27 cellular contexts compared by ENCODE assay signal in genomic region chr16:83348991-83349390, GRCh38.
"Had no signal": no experiment of that assay in that cellular context is flagged by ENCODE, and none has a peak within 500 bp of the region (broad histone marks: within the 10 kb centered on the region; RNA-seq: fewer than 3 reads in every experiment).

No MANE protein-coding gene starts in this region.

- H3K27ac ChIP-seq: breast epithelium, KMS-11, RWPE1, SJCRH30 had no signal

- H3K27me3 ChIP-seq: MG63, SJCRH30 had no signal

- H3K9me3 ChIP-seq: breast epithelium, MG63, SJCRH30 had no signal

- H3K4me2 ChIP-seq: KMS-11 had no signal

- DNase-seq: activated CD4-positive, alpha-beta T cell treated with anti-CD3 and anti-CD28 coated beads for 4 hours; activated CD8-positive, alpha-beta memory T cell treated with anti-CD3 and anti-CD28 coated beads, Interleukin-2, amount 50 U/mL, for 4 hours; activated CD8-positive, alpha-beta T cell treated with anti-CD3 and anti-CD28 coated beads for 36 hours; activated gamma-delta T cell treated with Interleukin-2 at 50 U/mL for 16 hours; activated naive CD4-positive, alpha-beta T cell treated with anti-CD3 and anti-CD28 coated beads, Interleukin-2, amount 10 ng/mL, durations not matched to agents 7 days and 5 days; activated naive CD8-positive, alpha-beta T cell treated with anti-CD3 and anti-CD28 coated beads for 36 hours; activated T-cell treated with anti-CD3 and anti-CD28 coated beads, Interleukin-2, amount 50 U/mL, for 72 hours; caudate nucleus; MG63; MV-4-11; NCI-H1092 treated with DMSO at 0.1 percent for 48 hours; NCI-H1417 treated with DMSO at 0.1 percent for 48 hours; NCI-H1694 treated with DMSO at 0.1 percent for 48 hours; NCI-H2029 treated with DMSO at 0.1 percent for 48 hours; NCI-H345; NCI-H510A treated with DMSO at 0.1 percent for 48 hours; NCI-H69; NK-92 treated with Interleukin-12 subunit alpha and Interleukin-12 subunit beta, amount 100 ng/mL, for 24 hours; OCI-M1; Right ventricle myocardium superior; SJCRH30; T-helper 2 cell had no signal

- H3K4me3 ChIP-seq: breast epithelium, MG63, SJCRH30 had no signal

- H3K36me3 ChIP-seq: breast epithelium, MG63, SJCRH30 had no signal

- H3K4me1 ChIP-seq: breast epithelium, SJCRH30 had no signal

- H3K9ac ChIP-seq: KMS-11 had no signal

- ATAC-seq: activated CD4-positive, CD25-positive, alpha-beta regulatory T cell treated with anti-CD3 and anti-CD28 coated beads, Interleukin-2, amount 50 U/mL, for 24 hours; activated CD8-positive, alpha-beta T cell treated with anti-CD3 and anti-CD28 coated beads for 36 hours; activated T-cell treated with anti-CD3 and anti-CD28 coated beads, Interleukin-2, amount 50 U/mL, for 72 hours; Panc1 had no signal
